Comparison of ENCODE assay signal across 22 cellular contexts in genomic region chr11:94959179-94959578, GRCh38.
"Had no signal": no experiment of that assay in that cellular context is flagged by ENCODE, and none has a peak within 500 bp of the region (broad histone marks: within the 10 kb centered on the region; RNA-seq: fewer than 3 reads in every experiment).

No MANE protein-coding gene starts in this region.

- H3K9me3 ChIP-seq: left ventricle myocardium inferior, lower lobe of right lung, pancreas had no signal

- H3K27ac ChIP-seq: coronary artery, left ventricle myocardium inferior, lower lobe of right lung, pancreas had no signal

- ATAC-seq: left cardiac atrium; lower lobe of right lung; pancreas; right cardiac atrium; stimulated activated memory B cell treated with anti-CD40 and anti-IgM and Interleukin-4, amounts not matched to agents 10 μg/mL and 1 μg/mL and 100 μg/mL, for 72 hours had no signal

- H3K27me3 ChIP-seq: dorsolateral prefrontal cortex, hepatocyte, pancreas had no signal

- H3K27ac Mint-ChIP-seq: progenitor cell of endocrine pancreas; stimulated activated memory B cell treated with anti-CD40 and anti-IgM and Interleukin-4, amounts not matched to agents 10 μg/mL and 1 μg/mL and 100 μg/mL, for 72 hours; type B pancreatic cell had no signal

- H3K9me3 Mint-ChIP-seq: naive B cell; nephron; stimulated activated memory B cell treated with anti-CD40 and anti-IgM and Interleukin-4, amounts not matched to agents 10 μg/mL and 1 μg/mL and 100 μg/mL, for 72 hours; type B pancreatic cell had no signal

- H3K4me3 ChIP-seq: coronary artery, dorsolateral prefrontal cortex, hepatocyte, left ventricle myocardium inferior, lower lobe of right lung, pancreas, smooth muscle cell had no signal

- H3K4me1 Mint-ChIP-seq: naive B cell; nephron; stimulated activated memory B cell treated with anti-CD40 and anti-IgM and Interleukin-4, amounts not matched to agents 10 μg/mL and 1 μg/mL and 100 μg/mL, for 72 hours had no signal

- H3K4me3 Mint-ChIP-seq: naive B cell; nephron; stimulated activated memory B cell treated with anti-CD40 and anti-IgM and Interleukin-4, amounts not matched to agents 10 μg/mL and 1 μg/mL and 100 μg/mL, for 72 hours; type B pancreatic cell had no signal

- DNase-seq: dorsolateral prefrontal cortex; effector CD8-positive, alpha-beta T cell; foreskin melanocyte; head of caudate nucleus; kidney; left cardiac atrium; left ventricle myocardium inferior; lower lobe of right lung; mesendoderm; naive B cell; occipital lobe; right cardiac atrium; stimulated activated CD4-positive, alpha-beta T cell treated with anti-CD3 and anti-CD28 coated beads, Interleukin-4, amount 100 ng/mL, for 1 hour; stimulated activated CD8-positive, alpha-beta memory T cell treated with anti-CD3 and anti-CD28 coated beads, Interleukin-4, amount 100 ng/mL, for 48 hours had no signal

- H3K4me1 ChIP-seq: left ventricle myocardium inferior, lower lobe of right lung, pancreas had no signal

- H3K27me3 Mint-ChIP-seq: progenitor cell of endocrine pancreas; stimulated activated memory B cell treated with anti-CD40 and anti-IgM and Interleukin-4, amounts not matched to agents 10 μg/mL and 1 μg/mL and 100 μg/mL, for 72 hours; type B pancreatic cell had no signal
